8 cellular contexts compared by ENCODE assay signal in the genomic region with DNA sequence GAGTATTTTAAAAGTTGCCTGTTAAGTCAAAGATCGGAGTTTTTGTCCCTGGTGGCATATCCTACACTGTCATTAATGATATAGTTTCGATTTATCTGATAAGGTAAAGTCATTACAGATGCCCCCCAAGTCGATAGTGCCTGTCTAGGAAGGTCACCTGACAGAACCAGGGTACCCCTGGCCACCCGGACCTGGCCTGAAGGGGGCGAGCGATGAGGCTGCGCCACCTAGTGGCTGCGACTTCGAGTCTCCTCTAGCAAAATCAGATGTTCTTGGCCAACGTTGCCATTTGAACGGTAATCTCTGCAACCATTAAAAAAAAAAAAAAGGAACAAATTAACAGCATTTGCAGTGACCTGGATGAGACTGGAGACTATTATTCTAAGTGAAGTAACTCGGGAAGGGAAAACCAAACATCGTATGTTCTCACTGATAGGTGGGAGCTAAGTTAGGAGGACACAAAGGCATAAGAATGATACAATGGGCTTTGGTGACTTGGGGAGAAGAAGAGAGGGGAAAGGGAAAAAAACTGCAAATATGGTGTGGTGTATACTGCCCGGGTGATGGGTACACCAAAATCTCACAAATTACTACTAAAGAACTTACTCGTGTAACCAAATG.
DNase-seq lines count a peak whose midpoint lies in the region; ATAC-seq, FAIRE-seq and TF ChIP-seq lines count a peak whose summit lies in the region.

No MANE protein-coding gene starts in this region.

- no peak overlapping the region for H3K18ac ChIP-seq in neuronal stem cell (ENCODE audit: low read length)

- H3K9me3 ChIP-seq in neuronal stem cell (replicated peaks in 1 of 2; ENCODE audit: control insufficient read depth in 2 of 2, insufficient read depth in 1 of 2, low read depth in 1 of 2, low read length in 2 of 2): no peaks in the 10 kb centered on the region

- H3K14ac ChIP-seq in neuronal stem cell (ENCODE audit: low read length): no peak overlapping the region

- peak; percentile 95 for ATAC-seq in GM21717 (IDR thresholded peaks at IDR 0.05; ENCODE audit: unreplicated experiment)

- no peak overlapping the region for H2BK120ac ChIP-seq in neuronal stem cell (ENCODE audit: low read depth, low read length)

- WGBS in neuronal stem cell (ENCODE audit: extremely low coverage in 2 of 2, insufficient read length in 2 of 2, insufficient replicate concordance in 1 of 2), 2 donors: no CpG with 5 or more reads among the region's 15 CpGs

- no peak overlapping the region for H3K4ac ChIP-seq in neuronal stem cell (ENCODE audit: low read length)

- no peaks in the 10 kb centered on the region for H3K36me3 ChIP-seq in neuronal stem cell (replicated peaks in 1 of 2; ENCODE audit: control insufficient read depth in 2 of 2, insufficient read depth in 2 of 2, low read length in 2 of 2)

- H3K4me3 ChIP-seq in neuronal stem cell (ENCODE audit: low read length in 2 of 2): no peak overlapping the region

- DNase-seq in HTR-8/SVneo (ENCODE audit: insufficient read length, low spot score) (peak; percentile 4), fibroblast of peridontal ligament (ENCODE audit: extremely low read depth) (peak; percentile 48), neuronal stem cell (ENCODE audit: low spot score) (peak; percentile 57), NOMO-1 treated with dmso at 0.1 percent for 144 hours (lab: John Stamatoyannopoulos, UW; ENCODE audit: unreplicated experiment) (no peak), GM03348 (ENCODE audit: low spot score) (no peak)
- DNase-seq in activated CD4-positive, alpha-beta T cell treated with anti-CD3 and anti-CD28 coated beads, Interleukin-2, amount 50 U/mL, for 1 hour: peak; percentile 2

- H2BK15ac ChIP-seq in neuronal stem cell (ENCODE audit: low read length): no peak overlapping the region

- H3K4me1 ChIP-seq in neuronal stem cell (ENCODE audit: control insufficient read depth in 2 of 2, insufficient read depth in 1 of 2, low read depth in 1 of 2, low read length in 2 of 2): no peaks in the 10 kb centered on the region

- H3K4me2 ChIP-seq in neuronal stem cell (ENCODE audit: insufficient read depth, low read length, poor library complexity, severe bottlenecking): no peak overlapping the region

- H2BK12ac ChIP-seq in neuronal stem cell (ENCODE audit: low read length): no peak overlapping the region

- peak; percentile 4 for TF ChIP-seq CTCF in GM12801 (IDR thresholded peaks at IDR 0.05; ENCODE audit: extremely low read depth, insufficient read length)

- H3K27ac ChIP-seq in neuronal stem cell (replicated peaks; ENCODE audit: low read length): no peak overlapping the region

- H4K8ac ChIP-seq in neuronal stem cell (ENCODE audit: low read depth, low read length): no peak overlapping the region

- H3K9ac ChIP-seq in neuronal stem cell (ENCODE audit: low read depth, low read length, poor library complexity): no peak overlapping the region

- no peak overlapping the region for H2AFZ ChIP-seq in neuronal stem cell (ENCODE audit: low read length)

- no peak overlapping the region for H3K23ac ChIP-seq in neuronal stem cell (ENCODE audit: low read depth, low read length, poor library complexity)

- no peak for FAIRE-seq in HTR-8/SVneo (lab: Jason Lieb, UNC)

- H3K27me3 ChIP-seq in neuronal stem cell (ENCODE audit: control insufficient read depth in 3 of 3, insufficient read depth in 3 of 3, low read depth in 1 of 3, low read length in 3 of 3): no peaks in the 10 kb centered on the region

- no peaks in the 10 kb centered on the region for H3K79me1 ChIP-seq in neuronal stem cell (ENCODE audit: low read depth, low read length)

- H4K91ac ChIP-seq in neuronal stem cell (ENCODE audit: low read depth, low read length, poor library complexity): no peak overlapping the region

- no peak overlapping the region for H2BK5ac ChIP-seq in neuronal stem cell (ENCODE audit: low read length)

- H2AK5ac ChIP-seq in neuronal stem cell (ENCODE audit: low read depth, low read length): no peak overlapping the region

Comparison
In these comparisons a context has a peak if more than half of its experiments do, and no peak if none do; other contexts are left out.
1. DNase-seq: peak in HTR-8/SVneo (single experiment), activated CD4-positive, alpha-beta T cell treated with anti-CD3 and anti-CD28 coated beads, Interleukin-2, amount 50 U/mL, for 1 hour (single experiment), fibroblast of peridontal ligament (single experiment) and neuronal stem cell (single experiment); none in NOMO-1 treated with dmso at 0.1 percent for 144 hours (single experiment) and GM03348 (single experiment).